ENCODE assay signal across 16 cellular contexts in genomic region chr14:99239661-99240092, GRCh38. TPM values are rescaled to one million over a fixed set of nuclear protein-coding genes. Genes with fewer than 3 reads are reported as not detected.
A peak's percentile ranks its signal among the peaks of the same experiment; 100 is the strongest.
DNase-seq lines count a peak whose midpoint lies in the region; ATAC-seq and TF ChIP-seq lines count a peak whose summit lies in the region.
"Had no signal": no experiment of that assay in that cellular context is flagged by ENCODE, and none has a peak within 500 bp of the region (broad histone marks: within the 10 kb centered on the region; RNA-seq: fewer than 3 reads in every experiment).

No MANE protein-coding gene starts in this region.

- H3K9me3 ChIP-seq in neural cell (ENCODE audit: low read length): no peaks in the 10 kb centered on the region

- H3K36me3 Mint-ChIP-seq in activated CD8-positive, alpha-beta memory T cell treated with anti-CD3 and anti-CD28 coated beads, Interleukin-2, amount 10 ng/mL, durations not matched to agents 7 days and 5 days: peaks cover 33% of the 10 kb centered on the region

- H3K4me2 ChIP-seq in neural cell (ENCODE audit: low read length): no peak overlapping the region
- H3K4me2 ChIP-seq: KMS-11 had no signal

- POLR2A ChIA-PET in RWPE1 (lab: Yijun Ruan, JAX; ENCODE audit: low non-redundant PET): no interaction called here

- H3K27ac Mint-ChIP-seq in activated CD8-positive, alpha-beta memory T cell treated with anti-CD3 and anti-CD28 coated beads, Interleukin-2, amount 10 ng/mL, durations not matched to agents 7 days and 5 days: peak overlapping the region; percentile 91

- H3K4me1 Mint-ChIP-seq in activated CD8-positive, alpha-beta memory T cell treated with anti-CD3 and anti-CD28 coated beads, Interleukin-2, amount 10 ng/mL, durations not matched to agents 7 days and 5 days: peaks cover 94% of the 10 kb centered on the region

- ATAC-seq in activated CD8-positive, alpha-beta memory T cell treated with anti-CD3 and anti-CD28 coated beads, Interleukin-2, amount 10 ng/mL, durations not matched to agents 7 days and 5 days: no peak
- ATAC-seq in HG03442 (IDR thresholded peaks at IDR 0.05; ENCODE audit: unreplicated experiment): no peak
- no peak for ATAC-seq in Right ventricle myocardium superior (ENCODE audit: poor library complexity)

- H3K27me3 ChIP-seq in neural cell (ENCODE audit: insufficient read depth, low read depth, low read length): peaks cover 4% of the 10 kb centered on the region

- H3K9me3 Mint-ChIP-seq in activated CD8-positive, alpha-beta memory T cell treated with anti-CD3 and anti-CD28 coated beads, Interleukin-2, amount 10 ng/mL, durations not matched to agents 7 days and 5 days (ENCODE audit: low read depth): no peaks in the 10 kb centered on the region

- CTCF ChIA-PET in activated CD8-positive, alpha-beta memory T cell treated with anti-CD3 and anti-CD28 coated beads, Interleukin-2, amount 10 ng/mL, durations not matched to agents 7 days and 5 days (lab: Charles Lee): interaction anchor here (1.4 to 20.0 kb wide), 4 partner anchors 8 to 50 kb away, joined by 3 to 395 read pairs (median 36); partner anchors contain the start of gene BCL11B
- CTCF ChIA-PET in RWPE1 (lab: Yijun Ruan, JAX): no interaction called here

- TF ChIP-seq RAD21 in neural cell (conservative IDR thresholded peaks at IDR 0.05): no peak

- peak overlapping the region; percentile 73 for H3K4me3 Mint-ChIP-seq in activated CD8-positive, alpha-beta memory T cell treated with anti-CD3 and anti-CD28 coated beads, Interleukin-2, amount 10 ng/mL, durations not matched to agents 7 days and 5 days

- H4K20me1 ChIP-seq in neural cell (ENCODE audit: insufficient read depth): peaks cover 99% of the 10 kb centered on the region

- intact Hi-C loops in Right ventricle myocardium superior (cut with DNase I): no loop called here
- intact Hi-C loops in posterior vena cava (cut with DNase I): no loop called here

- peaks cover 100% of the 10 kb centered on the region for H3K79me2 ChIP-seq in neural cell (replicated peaks; ENCODE audit: insufficient read depth, low read length)

- H3K9me2 ChIP-seq in neural cell (ENCODE audit: insufficient read depth, low read length): no peaks in the 10 kb centered on the region

- peak overlapping the region; percentile 70 for H3K4me3 ChIP-seq in neural cell (ENCODE audit: low read length)
- H3K4me3 ChIP-seq: GM23248 had no signal

- H3K36me3 ChIP-seq in neural cell (ENCODE audit: insufficient read depth, low read length): no peaks in the 10 kb centered on the region

- no peak for DNase-seq in activated CD8-positive, alpha-beta memory T cell treated with anti-CD3 and anti-CD28 coated beads, Interleukin-2, amount 10 ng/mL, durations not matched to agents 7 days and 5 days
- DNase-seq in activated CD8-positive, alpha-beta memory T cell treated with anti-CD3 and anti-CD28 coated beads for 24 hours: no peak
- DNase-seq in RWPE1 (ENCODE audit: low spot score) (peak; percentile 64), caudate nucleus (lab: John Stamatoyannopoulos, UW) (no peak), Right ventricle myocardium superior (no peak), posterior vena cava (ENCODE audit: low spot score) (no peak)
- DNase-seq: activated CD4-positive, alpha-beta T cell treated with anti-CD3 and anti-CD28 coated beads, Interleukin-2, amount 50 U/mL, for 1 hour; amniotic stem cell; GM23248; NCI-H1436; NCI-H446 treated with DMSO at 0.1 percent for 48 hours; nucleus accumbens; OCI-M1 had no signal

- no peak overlapping the region for H2AFZ ChIP-seq in neural cell (ENCODE audit: low read depth, low read length)
- H2AFZ ChIP-seq: GM23248 had no signal

- no peak overlapping the region for H3K9ac ChIP-seq in neural cell (ENCODE audit: low read length)
- H3K9ac ChIP-seq: GM23248, KMS-11 had no signal

- TF ChIP-seq CTCF in RWPE1 (conservative IDR thresholded peaks at IDR 0.05; ENCODE audit: low read depth): no peak
- TF ChIP-seq CTCF in neural cell (IDR thresholded peaks at IDR 0.05; ENCODE audit: poor library complexity, severe bottlenecking): no peak

- no peak for TF ChIP-seq EP300 in neural cell (conservative IDR thresholded peaks at IDR 0.05; ENCODE audit: poor library complexity, severe bottlenecking)

- no peaks in the 10 kb centered on the region for H3K27me3 Mint-ChIP-seq in activated CD8-positive, alpha-beta memory T cell treated with anti-CD3 and anti-CD28 coated beads, Interleukin-2, amount 10 ng/mL, durations not matched to agents 7 days and 5 days

- H3F3A ChIP-seq in neural cell (ENCODE audit: insufficient read depth, low read length, poor library complexity, severe bottlenecking): no peaks in the 10 kb centered on the region

- H3K27ac ChIP-seq in RWPE1: no peak overlapping the region
- peak overlapping the region; percentile 33 for H3K27ac ChIP-seq in caudate nucleus (ENCODE audit: low read depth, low read length)
- no peak overlapping the region for H3K27ac ChIP-seq in neural cell (ENCODE audit: low read length)
- H3K27ac ChIP-seq: GM23248, KMS-11 had no signal

TF ChIP-seq in neural cell, 6 proteins besides CTCF, POLR2A, EP300 and RAD21:
- TF ChIP-seq, protein P1, sequence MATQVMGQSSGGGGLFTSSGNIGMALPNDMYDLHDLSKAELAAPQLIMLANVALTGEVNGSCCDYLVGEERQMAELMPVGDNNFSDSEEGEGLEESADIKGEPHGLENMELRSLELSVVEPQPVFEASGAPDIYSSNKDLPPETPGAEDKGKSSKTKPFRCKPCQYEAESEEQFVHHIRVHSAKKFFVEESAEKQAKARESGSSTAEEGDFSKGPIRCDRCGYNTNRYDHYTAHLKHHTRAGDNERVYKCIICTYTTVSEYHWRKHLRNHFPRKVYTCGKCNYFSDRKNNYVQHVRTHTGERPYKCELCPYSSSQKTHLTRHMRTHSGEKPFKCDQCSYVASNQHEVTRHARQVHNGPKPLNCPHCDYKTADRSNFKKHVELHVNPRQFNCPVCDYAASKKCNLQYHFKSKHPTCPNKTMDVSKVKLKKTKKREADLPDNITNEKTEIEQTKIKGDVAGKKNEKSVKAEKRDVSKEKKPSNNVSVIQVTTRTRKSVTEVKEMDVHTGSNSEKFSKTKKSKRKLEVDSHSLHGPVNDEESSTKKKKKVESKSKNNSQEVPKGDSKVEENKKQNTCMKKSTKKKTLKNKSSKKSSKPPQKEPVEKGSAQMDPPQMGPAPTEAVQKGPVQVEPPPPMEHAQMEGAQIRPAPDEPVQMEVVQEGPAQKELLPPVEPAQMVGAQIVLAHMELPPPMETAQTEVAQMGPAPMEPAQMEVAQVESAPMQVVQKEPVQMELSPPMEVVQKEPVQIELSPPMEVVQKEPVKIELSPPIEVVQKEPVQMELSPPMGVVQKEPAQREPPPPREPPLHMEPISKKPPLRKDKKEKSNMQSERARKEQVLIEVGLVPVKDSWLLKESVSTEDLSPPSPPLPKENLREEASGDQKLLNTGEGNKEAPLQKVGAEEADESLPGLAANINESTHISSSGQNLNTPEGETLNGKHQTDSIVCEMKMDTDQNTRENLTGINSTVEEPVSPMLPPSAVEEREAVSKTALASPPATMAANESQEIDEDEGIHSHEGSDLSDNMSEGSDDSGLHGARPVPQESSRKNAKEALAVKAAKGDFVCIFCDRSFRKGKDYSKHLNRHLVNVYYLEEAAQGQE (IDR thresholded peaks at IDR 0.05; ENCODE audit: borderline replicate concordance): no peak
- no peak for TF ChIP-seq TAF1 (IDR thresholded peaks at IDR 0.05; ENCODE audit: low read depth)
- TF ChIP-seq SMC3 (conservative IDR thresholded peaks at IDR 0.05; ENCODE audit: poor library complexity): no peak
- TF ChIP-seq MXI1 (conservative IDR thresholded peaks at IDR 0.05; ENCODE audit: poor library complexity, severe bottlenecking): no peak
- TF ChIP-seq POLR2AphosphoS5 (IDR thresholded peaks at IDR 0.05): no peak
- no peak for TF ChIP-seq EZH2 (IDR thresholded peaks at IDR 0.05; ENCODE audit: borderline replicate concordance, insufficient read depth, low read length, poor library complexity, severe bottlenecking)

RNA-seq across cellular contexts. Expression of gene BCL11B, which starts 32.3 kb away (rescaled TPM):
- total RNA-seq in activated CD8-positive, alpha-beta memory T cell treated with anti-CD3 and anti-CD28 coated beads, Interleukin-2, amount 10 ng/mL, durations not matched to agents 7 days and 5 days: 10 to 100 TPM; 53.0 to 66.2 TPM
- 98.9 and 104 TPM in 2 replicates for polyA plus RNA-seq in neural cell
- 259 and 270 TPM in 2 replicates for polyA minus RNA-seq in neural cell
- total RNA-seq in Right ventricle myocardium superior: 0.08 TPM
- total RNA-seq in posterior vena cava: 1 to 10 TPM in 1 of 2 donors, under 1 TPM in 1; 0.43 to 1.5 TPM
- total RNA-seq: GM23248 had no signal
- polyA plus RNA-seq: GM23248 had no signal

Comparison
In these comparisons a context has a peak if more than half of its experiments do, and no peak if none do; other contexts are left out.
1. RNA of gene BCL11B, which starts 32.3 kb away (total RNA-seq): 53.0 to 66.2 TPM in activated CD8-positive, alpha-beta memory T cell treated with anti-CD3 and anti-CD28 coated beads, Interleukin-2, amount 10 ng/mL, durations not matched to agents 7 days and 5 days; 0.43 to 1.5 TPM in posterior vena cava and 0.08 TPM in Right ventricle myocardium superior (single experiment); every median in the first group is over 10 times any median in the second.